ENCODE assay signal across 8 cellular contexts in the genomic region with DNA sequence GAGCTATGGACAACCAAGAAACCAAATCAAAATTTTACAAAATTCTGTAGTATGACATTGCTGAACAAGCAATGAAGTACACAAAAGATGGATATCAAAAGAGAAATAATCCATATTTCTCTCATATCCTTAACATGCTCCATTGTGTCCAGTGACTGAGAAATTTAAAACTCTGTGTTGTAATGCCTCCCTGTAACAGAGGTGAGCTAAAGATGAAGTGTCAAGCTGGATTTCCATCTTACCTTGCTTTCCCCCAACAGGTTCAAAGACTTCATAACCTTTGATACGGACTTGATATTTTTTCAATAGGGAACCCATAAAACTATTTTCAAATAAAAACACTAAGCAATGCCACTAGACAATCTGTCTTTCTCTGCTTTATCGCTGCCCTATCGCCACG.
DNase-seq lines count a peak whose midpoint lies in the region; ATAC-seq and TF ChIP-seq lines count a peak whose summit lies in the region.

No MANE protein-coding gene starts in this region.

- no peak for TF ChIP-seq RAD21 in SK-N-SH (IDR thresholded peaks at IDR 0.05; ENCODE audit: low read length)

- H3F3A ChIP-seq in SK-N-SH (replicated peaks; ENCODE audit: insufficient read depth), result peaks cover 21% of the 10 kb centered on the region

- peak overlapping the region; percentile 84 for H3K9ac ChIP-seq in SK-N-SH
- H3K9ac ChIP-seq in iPS-20b (ENCODE audit: low read depth, low read length), result peak overlapping the region; percentile 73; the same call in 1 of the 2 replicates
- peak overlapping the region; percentile 60 to 96 (median 91) for H3K9ac ChIP-seq in subcutaneous abdominal adipose tissue (ENCODE audit: low read length in 5 of 5)

- peaks cover 24% of the 10 kb centered on the region; the same call in 1 of the 2 replicates for H3K79me2 ChIP-seq in SK-N-SH (ENCODE audit: insufficient read depth)

- POLR2A ChIA-PET in SK-N-SH (lab: Yijun Ruan, JAX), result interaction anchor here (1.0 to 3.8 kb wide), 2 partner anchors 18 to 96 kb away, joined by 4 to 33 read pairs; a partner anchor contains a TSS

- H3K9me2 ChIP-seq in SK-N-SH, result no peaks in the 10 kb centered on the region

- H3K9me3 ChIP-seq in SK-N-SH (no peaks in the 10 kb centered on the region), iPS-20b (ENCODE audit: insufficient read depth, low read depth, low read length) (no peaks in the 10 kb centered on the region), subcutaneous abdominal adipose tissue (ENCODE audit: control insufficient read depth in 5 of 5, low read length in 5 of 5) (no peaks in the 10 kb centered on the region)

- H4K20me1 ChIP-seq in SK-N-SH (ENCODE audit: insufficient read depth), result no peaks in the 10 kb centered on the region

- peak overlapping the region; percentile 88 to 90 for H3K4me3 ChIP-seq in SK-N-SH (ENCODE audit: low read depth in 2 of 2, low read length in 1 of 2)
- H3K4me3 ChIP-seq in iPS-20b (ENCODE audit: low read length), result peak overlapping the region; percentile 87
- H3K4me3 ChIP-seq in subcutaneous abdominal adipose tissue (ENCODE audit: low read depth in 1 of 5, low read length in 5 of 5), result peak overlapping the region; percentile 86 to 97 (median 91)

- peaks cover 32% of the 10 kb centered on the region for H3K4me1 Mint-ChIP-seq in activated T-helper 2 cell treated with anti-CD3 and anti-CD28 coated beads, Interferon-gamma antibody, Interleukin-2, Interleukin-4, amounts not matched to agents 10 μg/mL and 5 μg/mL and 100 μg/mL, durations not matched to agents 14 hours and 24 hours and 36 hours (ENCODE audit: low read depth)

- ATAC-seq in SK-N-SH treated with all-trans-retinoic acid at 6 μM for 48 hours, result no peak
- no peak for ATAC-seq in GM18520 (IDR thresholded peaks at IDR 0.05; ENCODE audit: unreplicated experiment)

- no peaks in the 10 kb centered on the region for H3K36me3 ChIP-seq in SK-N-SH (replicated peaks in 1 of 2; ENCODE audit: control insufficient read depth in 1 of 2, insufficient read depth in 2 of 2, low read length in 1 of 2)
- H3K36me3 ChIP-seq in iPS-20b (ENCODE audit: insufficient read depth, low read depth, low read length), result no peaks in the 10 kb centered on the region
- no peaks in the 10 kb centered on the region for H3K36me3 ChIP-seq in subcutaneous abdominal adipose tissue (ENCODE audit: control insufficient read depth in 5 of 5, insufficient read depth in 5 of 5, low read length in 5 of 5)

- WGBS in SK-N-SH (ENCODE audit: low lambda C conversion rate), result 66% methylated on average over 4 of the region's 4 CpGs

- H3K36me3 Mint-ChIP-seq in activated T-helper 2 cell treated with anti-CD3 and anti-CD28 coated beads, Interferon-gamma antibody, Interleukin-2, Interleukin-4, amounts not matched to agents 10 μg/mL and 5 μg/mL and 100 μg/mL, durations not matched to agents 14 hours and 24 hours and 36 hours (ENCODE audit: low read depth), result peaks cover 2% of the 10 kb centered on the region

- no peak for DNase-seq in SK-N-SH
- DNase-seq in activated T-helper 2 cell treated with anti-CD3 and anti-CD28 coated beads, Interferon-gamma antibody, Interleukin-2, Interleukin-4, amounts not matched to agents 10 μg/mL and 5 μg/mL and 100 μg/mL, durations not matched to agents 14 hours and 24 hours and 36 hours (ENCODE audit: low spot score), result no peak
- no peak for DNase-seq in islet precursor cell
- DNase-seq in COLO668 (lab: John Stamatoyannopoulos, UW; ENCODE audit: unreplicated experiment), result no peak

- TF ChIP-seq CTCF in SK-N-SH (IDR thresholded peaks at IDR 0.05), result no peak

- H3K27ac Mint-ChIP-seq in activated T-helper 2 cell treated with anti-CD3 and anti-CD28 coated beads, Interferon-gamma antibody, Interleukin-2, Interleukin-4, amounts not matched to agents 10 μg/mL and 5 μg/mL and 100 μg/mL, durations not matched to agents 14 hours and 24 hours and 36 hours, result peak overlapping the region; percentile 96

- H3K9me3 Mint-ChIP-seq in activated T-helper 2 cell treated with anti-CD3 and anti-CD28 coated beads, Interferon-gamma antibody, Interleukin-2, Interleukin-4, amounts not matched to agents 10 μg/mL and 5 μg/mL and 100 μg/mL, durations not matched to agents 14 hours and 24 hours and 36 hours, result no peaks in the 10 kb centered on the region

- H3K27me3 ChIP-seq in SK-N-SH (ENCODE audit: insufficient read depth), result no peaks in the 10 kb centered on the region
- H3K27me3 ChIP-seq in iPS-20b (ENCODE audit: insufficient read depth, low read length), result peaks cover 31% of the 10 kb centered on the region
- H3K27me3 ChIP-seq in subcutaneous abdominal adipose tissue (ENCODE audit: control insufficient read depth in 5 of 5, insufficient read depth in 4 of 5, low read length in 5 of 5), result no peaks in the 10 kb centered on the region

- peak overlapping the region; percentile 87 for H3K4me3 Mint-ChIP-seq in activated T-helper 2 cell treated with anti-CD3 and anti-CD28 coated beads, Interferon-gamma antibody, Interleukin-2, Interleukin-4, amounts not matched to agents 10 μg/mL and 5 μg/mL and 100 μg/mL, durations not matched to agents 14 hours and 24 hours and 36 hours (ENCODE audit: low read depth)

- H3K27ac ChIP-seq in SK-N-SH (ENCODE audit: low read depth in 2 of 2, low read length in 1 of 2) (peak overlapping the region; percentile 94 to 98), iPS-20b (ENCODE audit: low read length) (no peak overlapping the region), subcutaneous abdominal adipose tissue (ENCODE audit: low read depth, low read length) (peak overlapping the region; percentile 98)

- peak overlapping the region; percentile 90 for H2AFZ ChIP-seq in SK-N-SH (ENCODE audit: low read depth)

- H3K4me1 ChIP-seq in SK-N-SH (ENCODE audit: control insufficient read depth in 1 of 2, insufficient read depth in 2 of 2, low read depth in 1 of 2, low read length in 1 of 2) (peaks cover 4 to 6% of the 10 kb centered on the region in 2 experiments; a peak in 3 of 4 replicates), iPS-20b (ENCODE audit: insufficient read depth, low read length) (no peaks in the 10 kb centered on the region), subcutaneous abdominal adipose tissue (ENCODE audit: control insufficient read depth in 5 of 5, insufficient read depth in 5 of 5, low read length in 5 of 5) (peaks cover 0 to 29% (median 24%) of the 10 kb centered on the region in 5 donors)

- H3K4me2 ChIP-seq in SK-N-SH, result peak overlapping the region; percentile 91

- CTCF ChIA-PET in SK-N-SH (lab: Yijun Ruan, JAX), result interaction anchor here (0.8 to 2.5 kb wide), 10 partner anchors 8 to 227 kb away, joined by 3 to 8 read pairs (median 3); a partner anchor contains a TSS

- H3K27me3 Mint-ChIP-seq in activated T-helper 2 cell treated with anti-CD3 and anti-CD28 coated beads, Interferon-gamma antibody, Interleukin-2, Interleukin-4, amounts not matched to agents 10 μg/mL and 5 μg/mL and 100 μg/mL, durations not matched to agents 14 hours and 24 hours and 36 hours (ENCODE audit: low read depth), result no peaks in the 10 kb centered on the region

- intact Hi-C loops in activated T-helper 2 cell treated with anti-CD3 and anti-CD28 coated beads, Interferon-gamma antibody, Interleukin-2, Interleukin-4, amounts not matched to agents 10 μg/mL and 5 μg/mL and 100 μg/mL, durations not matched to agents 14 hours and 24 hours and 36 hours (cut with micrococcal nuclease), result no loop called here

- no peak for TF ChIP-seq EP300 in SK-N-SH (IDR thresholded peaks at IDR 0.05; ENCODE audit: borderline replicate concordance in 1 of 2, low read depth in 1 of 2, low read length in 1 of 2)

TF ChIP-seq in SK-N-SH, 30 proteins besides CTCF, POLR2A, EP300 and RAD21 (continues in another document):
- TF ChIP-seq NFIC (IDR thresholded peaks at IDR 0.05; ENCODE audit: borderline replicate concordance), result no peak
- TF ChIP-seq, protein P1, sequence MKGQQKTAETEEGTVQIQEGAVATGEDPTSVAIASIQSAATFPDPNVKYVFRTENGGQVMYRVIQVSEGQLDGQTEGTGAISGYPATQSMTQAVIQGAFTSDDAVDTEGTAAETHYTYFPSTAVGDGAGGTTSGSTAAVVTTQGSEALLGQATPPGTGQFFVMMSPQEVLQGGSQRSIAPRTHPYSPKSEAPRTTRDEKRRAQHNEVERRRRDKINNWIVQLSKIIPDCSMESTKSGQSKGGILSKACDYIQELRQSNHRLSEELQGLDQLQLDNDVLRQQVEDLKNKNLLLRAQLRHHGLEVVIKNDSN (IDR thresholded peaks at IDR 0.05; ENCODE audit: borderline replicate concordance, low read depth), result no peak
- no peak for TF ChIP-seq SMC3 (IDR thresholded peaks at IDR 0.05; ENCODE audit: low read depth, low read length)
- no peak for TF ChIP-seq RFX5 (IDR thresholded peaks at IDR 0.05; ENCODE audit: low read length)
- TF ChIP-seq, protein P2, sequence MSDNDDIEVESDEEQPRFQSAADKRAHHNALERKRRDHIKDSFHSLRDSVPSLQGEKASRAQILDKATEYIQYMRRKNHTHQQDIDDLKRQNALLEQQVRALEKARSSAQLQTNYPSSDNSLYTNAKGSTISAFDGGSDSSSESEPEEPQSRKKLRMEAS (IDR thresholded peaks at IDR 0.05; ENCODE audit: low read depth), result no peak

TF ChIP-seq in SK-N-SH treated with all-trans-retinoic acid at 6 μM for 48 hours, 23 proteins besides CTCF, POLR2A, EP300 and RAD21 (continues in another document):
- TF ChIP-seq OSR1 (CRISPR knock-in tag; IDR thresholded peaks at IDR 0.05) (no peak), ZNF70 (CRISPR knock-in tag; IDR thresholded peaks at IDR 0.05) (no peak), TOX (CRISPR knock-in tag; IDR thresholded peaks at IDR 0.05; ENCODE audit: borderline replicate concordance) (no peak)
- TF ChIP-seq, protein P3, sequence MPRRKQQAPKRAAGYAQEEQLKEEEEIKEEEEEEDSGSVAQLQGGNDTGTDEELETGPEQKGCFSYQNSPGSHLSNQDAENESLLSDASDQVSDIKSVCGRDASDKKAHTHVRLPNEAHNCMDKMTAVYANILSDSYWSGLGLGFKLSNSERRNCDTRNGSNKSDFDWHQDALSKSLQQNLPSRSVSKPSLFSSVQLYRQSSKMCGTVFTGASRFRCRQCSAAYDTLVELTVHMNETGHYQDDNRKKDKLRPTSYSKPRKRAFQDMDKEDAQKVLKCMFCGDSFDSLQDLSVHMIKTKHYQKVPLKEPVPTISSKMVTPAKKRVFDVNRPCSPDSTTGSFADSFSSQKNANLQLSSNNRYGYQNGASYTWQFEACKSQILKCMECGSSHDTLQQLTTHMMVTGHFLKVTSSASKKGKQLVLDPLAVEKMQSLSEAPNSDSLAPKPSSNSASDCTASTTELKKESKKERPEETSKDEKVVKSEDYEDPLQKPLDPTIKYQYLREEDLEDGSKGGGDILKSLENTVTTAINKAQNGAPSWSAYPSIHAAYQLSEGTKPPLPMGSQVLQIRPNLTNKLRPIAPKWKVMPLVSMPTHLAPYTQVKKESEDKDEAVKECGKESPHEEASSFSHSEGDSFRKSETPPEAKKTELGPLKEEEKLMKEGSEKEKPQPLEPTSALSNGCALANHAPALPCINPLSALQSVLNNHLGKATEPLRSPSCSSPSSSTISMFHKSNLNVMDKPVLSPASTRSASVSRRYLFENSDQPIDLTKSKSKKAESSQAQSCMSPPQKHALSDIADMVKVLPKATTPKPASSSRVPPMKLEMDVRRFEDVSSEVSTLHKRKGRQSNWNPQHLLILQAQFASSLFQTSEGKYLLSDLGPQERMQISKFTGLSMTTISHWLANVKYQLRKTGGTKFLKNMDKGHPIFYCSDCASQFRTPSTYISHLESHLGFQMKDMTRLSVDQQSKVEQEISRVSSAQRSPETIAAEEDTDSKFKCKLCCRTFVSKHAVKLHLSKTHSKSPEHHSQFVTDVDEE (CRISPR knock-in tag; IDR thresholded peaks at IDR 0.05), result no peak
